In the genomic region with DNA sequence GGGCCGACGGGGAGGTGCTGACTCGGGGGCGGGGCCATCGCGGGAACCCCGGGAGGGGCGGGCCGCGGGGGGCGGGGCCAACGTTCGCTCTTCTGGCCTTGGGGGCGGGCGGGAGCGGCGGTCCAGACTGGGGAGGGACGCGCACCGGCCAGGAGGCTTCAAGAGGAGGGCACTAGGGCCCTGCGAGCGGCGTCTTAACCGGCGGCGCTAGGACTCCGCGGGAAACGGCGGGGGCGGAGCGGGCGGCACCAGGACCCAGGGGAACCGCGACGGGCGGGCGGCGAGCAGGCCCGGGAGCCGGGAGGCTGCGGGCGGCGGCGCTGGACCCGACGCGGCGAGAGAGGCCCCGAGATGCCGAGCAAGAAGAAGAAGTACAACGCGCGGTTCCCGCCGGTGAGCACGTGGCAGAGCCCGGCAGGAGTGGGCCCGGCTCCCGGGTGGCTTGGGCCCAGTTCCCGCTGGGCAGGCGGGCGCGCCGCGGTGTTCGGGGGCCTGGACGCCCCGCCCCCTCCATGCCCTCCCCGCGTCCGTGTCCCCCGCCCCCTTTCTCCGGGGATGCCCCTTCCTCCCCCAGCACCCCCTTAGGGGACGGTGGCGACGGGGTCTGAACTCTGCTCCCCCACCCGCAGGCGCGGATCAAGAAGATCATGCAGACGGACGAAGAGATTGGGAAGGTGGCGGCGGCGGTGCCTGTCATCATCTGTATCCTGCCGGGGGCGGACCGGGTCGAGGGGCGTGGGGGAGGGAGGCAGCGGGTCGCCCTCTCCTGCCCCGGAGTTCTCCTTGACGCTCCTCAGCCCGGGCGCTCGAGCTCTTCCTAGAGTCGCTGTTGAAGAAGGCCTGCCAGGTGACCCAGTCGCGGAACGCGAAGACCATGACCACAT, we compare ENCODE assay signal across 8 cellular contexts. TPM values are rescaled to one million over a fixed set of nuclear protein-coding genes. Genes with fewer than 3 reads are reported as not detected.
DNase-seq lines count a peak whose midpoint lies in the region; ATAC-seq and TF ChIP-seq lines count a peak whose summit lies in the region.

A gene with protein sequence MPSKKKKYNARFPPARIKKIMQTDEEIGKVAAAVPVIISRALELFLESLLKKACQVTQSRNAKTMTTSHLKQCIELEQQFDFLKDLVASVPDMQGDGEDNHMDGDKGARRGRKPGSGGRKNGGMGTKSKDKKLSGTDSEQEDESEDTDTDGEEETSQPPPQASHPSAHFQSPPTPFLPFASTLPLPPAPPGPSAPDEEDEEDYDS (plus strand): TSS at position 276 of the 884 bp plus-strand sequence. CDS start 76 bp downstream, at position 352.

- no peaks in the 10 kb centered on the region for H3K27me3 Mint-ChIP-seq in activated CD4-positive, alpha-beta T cell treated with anti-CD3 and anti-CD28 coated beads, Interleukin-2, amount 10 ng/mL, durations not matched to agents 7 days and 5 days

- H3K4me1 ChIP-seq in BE2C, result peaks cover 14% of the 10 kb centered on the region

- POLR2A ChIA-PET in activated CD4-positive, alpha-beta T cell treated with anti-CD3 and anti-CD28 coated beads, Interleukin-2, amount 10 ng/mL, durations not matched to agents 7 days and 5 days (lab: Charles Lee), result no interaction called here

- peak within 1 kb of the TSS; percentile 96 to 98 for H3K27ac ChIP-seq in coronary artery

- H3K27ac Mint-ChIP-seq in activated CD4-positive, alpha-beta T cell treated with anti-CD3 and anti-CD28 coated beads, Interleukin-2, amount 10 ng/mL, durations not matched to agents 7 days and 5 days, result peak within 1 kb of the TSS; percentile 90

- H3K4me3 Mint-ChIP-seq in activated CD4-positive, alpha-beta T cell treated with anti-CD3 and anti-CD28 coated beads, Interleukin-2, amount 10 ng/mL, durations not matched to agents 7 days and 5 days, result peak within 1 kb of the TSS; percentile 95

- H3K36me3 Mint-ChIP-seq in activated CD4-positive, alpha-beta T cell treated with anti-CD3 and anti-CD28 coated beads, Interleukin-2, amount 10 ng/mL, durations not matched to agents 7 days and 5 days (ENCODE audit: low read depth), result peaks cover 38% of the 10 kb centered on the region

- peaks cover 53% of the 10 kb centered on the region for H3K4me1 Mint-ChIP-seq in activated CD4-positive, alpha-beta T cell treated with anti-CD3 and anti-CD28 coated beads, Interleukin-2, amount 10 ng/mL, durations not matched to agents 7 days and 5 days

- no peaks in the 10 kb centered on the region for H3K9me3 ChIP-seq in BE2C

- ATAC-seq in GM19351 (IDR thresholded peaks at IDR 0.05; ENCODE audit: unreplicated experiment) (peak; percentile 85), HG03520 (IDR thresholded peaks at IDR 0.05; ENCODE audit: unreplicated experiment) (peak; percentile 69), left colon (peak; percentile 89)

- H3K9me3 Mint-ChIP-seq in activated CD4-positive, alpha-beta T cell treated with anti-CD3 and anti-CD28 coated beads, Interleukin-2, amount 10 ng/mL, durations not matched to agents 7 days and 5 days, result no peaks in the 10 kb centered on the region

- DNase-seq in BE2C (peak; percentile 99), NCI-H69 (lab: John Stamatoyannopoulos, UW) (peak; percentile 99), coronary artery (ENCODE audit: low spot score) (peak; percentile 99), left colon (peak; percentile 99)
- peak; percentile 98 for DNase-seq in activated CD4-positive, alpha-beta T cell treated with anti-CD3 and anti-CD28 coated beads, Interleukin-2, amount 10 ng/mL, durations not matched to agents 7 days and 5 days
- peak; percentile 99 to 100 for DNase-seq in stimulated activated CD4-positive, alpha-beta T cell treated with anti-CD3 and anti-CD28 coated beads, Interleukin-1b, Interleukin-23, amount 100 ng/mL, for 4 hours (ENCODE audit: low read depth in 2 of 2)

- TF ChIP-seq CTCF in BE2C (IDR thresholded peaks at IDR 0.05; ENCODE audit: low read depth, low read length) (no peak), coronary artery (IDR thresholded peaks at IDR 0.05) (no peak)

- intact Hi-C loops in left colon (cut with DNase I, micrococcal nuclease), result no loop called here

- CTCF ChIA-PET in activated CD4-positive, alpha-beta T cell treated with anti-CD3 and anti-CD28 coated beads, Interleukin-2, amount 10 ng/mL, durations not matched to agents 7 days and 5 days (lab: Charles Lee), result interaction anchor here (1.0 to 24.0 kb wide), 4 partner anchors 19 to 69 kb away, joined by 3 to 340 read pairs (median 4); a partner anchor contains a TSS

- no peaks in the 10 kb centered on the region for H3K27me3 ChIP-seq in BE2C

- no peaks in the 10 kb centered on the region for H3K36me3 ChIP-seq in BE2C

- H3K4me3 ChIP-seq in BE2C (ENCODE audit: low read depth, low read length) (peak within 1 kb of the TSS; percentile 98), coronary artery (peak within 1 kb of the TSS; percentile 88)

RNA-seq across cellular contexts. Expression of the gene that starts here (rescaled TPM):
- 296 TPM for polyA plus RNA-seq in BE2C (2012; ENCODE audit: insufficient read depth, insufficient read length, low read depth)
- total RNA-seq in activated CD4-positive, alpha-beta T cell treated with anti-CD3 and anti-CD28 coated beads, Interleukin-2, amount 10 ng/mL, durations not matched to agents 7 days and 5 days, result 100 to 1,000 TPM; 190 to 218 TPM
- 10 to 100 TPM; 47.3 to 53.4 TPM for total RNA-seq in left colon

Comparison
In these comparisons a context has a peak if more than half of its experiments do, and no peak if none do; other contexts are left out.
1. Peak in every context shown above with its lines: DNase-seq, ATAC-seq, H3K4me3 ChIP-seq and H3K27ac ChIP-seq.